8 cellular contexts compared by ENCODE assay signal in the genomic region with DNA sequence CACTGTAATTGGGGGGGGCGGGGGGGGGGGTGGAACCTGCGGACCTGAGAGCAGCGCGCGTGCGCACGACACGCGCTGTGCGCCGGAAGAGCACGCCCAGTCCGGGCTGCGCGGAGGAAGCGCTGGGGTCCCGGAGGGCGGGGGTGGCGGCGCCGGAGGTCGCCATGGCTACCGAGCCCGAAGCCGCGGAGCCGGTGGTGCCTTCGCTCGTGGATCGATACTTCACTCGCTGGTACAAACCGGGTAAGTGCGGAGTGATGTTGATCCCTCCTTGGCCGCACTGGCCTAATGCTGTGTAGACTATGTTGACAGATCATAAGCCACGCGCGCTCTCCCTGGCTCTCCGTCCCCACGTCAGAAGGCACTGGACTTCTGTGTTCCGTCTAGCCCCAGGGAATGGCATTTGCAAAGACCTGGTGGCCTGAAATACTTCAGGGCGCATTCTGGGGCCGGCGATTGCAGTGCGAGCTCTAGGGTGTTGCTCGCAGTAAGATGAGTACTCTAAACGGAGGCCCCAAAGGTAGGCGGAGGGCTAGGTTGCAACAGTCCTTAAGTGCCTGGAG. TPM values are rescaled to one million over a fixed set of nuclear protein-coding genes. Genes with fewer than 3 reads are reported as not detected.
DNase-seq lines count a peak whose midpoint lies in the region; ATAC-seq and TF ChIP-seq lines count a peak whose summit lies in the region.

A gene with protein sequence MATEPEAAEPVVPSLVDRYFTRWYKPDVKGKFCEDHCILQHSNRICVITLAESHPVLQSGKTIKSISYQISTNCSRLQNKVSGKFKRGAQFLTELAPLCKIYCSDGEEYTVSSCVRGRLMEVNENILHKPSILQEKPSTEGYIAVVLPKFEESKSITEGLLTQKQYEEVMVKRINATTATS (plus strand): TSS at position 78 of the 563 bp plus-strand sequence. CDS start 87 bp downstream, at position 165.

- H3K9me3 Mint-ChIP-seq in activated CD4-positive, alpha-beta T cell treated with anti-CD3 and anti-CD28 coated beads, Interleukin-2, amount 10 ng/mL, durations not matched to agents 24 days and 14 days = no peaks in the 10 kb centered on the region

- H3K36me3 ChIP-seq in right lobe of liver = peaks cover 0 to 13% (median 0%) of the 10 kb centered on the region in 4 donors

- H3K4me3 Mint-ChIP-seq in activated CD4-positive, alpha-beta T cell treated with anti-CD3 and anti-CD28 coated beads, Interleukin-2, amount 10 ng/mL, durations not matched to agents 24 days and 14 days = peak within 1 kb of the TSS; percentile 97

- under 1% methylated on average over 13 of the region's 47 CpGs for WGBS in right lobe of liver (ENCODE audit: insufficient coverage, low coverage, low lambda C conversion rate, missing lambda C conversion rate)

- no peaks in the 10 kb centered on the region for H3K27me3 ChIP-seq in dorsolateral prefrontal cortex
- no peaks in the 10 kb centered on the region for H3K27me3 ChIP-seq in right lobe of liver

- peaks cover 17% of the 10 kb centered on the region for H3K36me3 Mint-ChIP-seq in activated CD4-positive, alpha-beta T cell treated with anti-CD3 and anti-CD28 coated beads, Interleukin-2, amount 10 ng/mL, durations not matched to agents 24 days and 14 days (ENCODE audit: low read depth)

- intact Hi-C loops in activated CD4-positive, alpha-beta T cell treated with anti-CD3 and anti-CD28 coated beads, Interleukin-2, amount 10 ng/mL, durations not matched to agents 24 days and 14 days (cut with micrococcal nuclease) = loop anchor here (1.0 to 10.0 kb wide), 6 partner anchors 48 to 1320 kb away; a partner anchor contains a TSS
- intact Hi-C loops in dorsolateral prefrontal cortex (cut with DNase I) = loop anchor here (5.0 to 10.0 kb wide), 3 partner anchors 150 to 190 kb away; no protein-coding TSS in a partner anchor
- intact Hi-C loops in right lobe of liver (cut with DNase I) = no loop called here

- H3K4me1 Mint-ChIP-seq in activated CD4-positive, alpha-beta T cell treated with anti-CD3 and anti-CD28 coated beads, Interleukin-2, amount 10 ng/mL, durations not matched to agents 24 days and 14 days = peaks cover 26% of the 10 kb centered on the region

- peak; percentile 80 for ATAC-seq in GM19035 (IDR thresholded peaks at IDR 0.05; ENCODE audit: unreplicated experiment)
- ATAC-seq in HG03342 (IDR thresholded peaks at IDR 0.05; ENCODE audit: unreplicated experiment) = peak; percentile 78
- peak; percentile 89 to 94 (median 92) for ATAC-seq in right lobe of liver

- no peaks in the 10 kb centered on the region for H3K9me3 ChIP-seq in right lobe of liver

- H3K27me3 Mint-ChIP-seq in activated CD4-positive, alpha-beta T cell treated with anti-CD3 and anti-CD28 coated beads, Interleukin-2, amount 10 ng/mL, durations not matched to agents 24 days and 14 days = no peaks in the 10 kb centered on the region

- peak within 1 kb of the TSS; percentile 76 to 100 (median 94) for H3K4me3 ChIP-seq in dorsolateral prefrontal cortex
- peak within 1 kb of the TSS; percentile 84 to 95 (median 94) for H3K4me3 ChIP-seq in right lobe of liver

- TF ChIP-seq CTCF in dorsolateral prefrontal cortex (IDR thresholded peaks at IDR 0.05 in 54 of 56, conservative IDR thresholded peaks at IDR 0.05 in 2 of 56; ENCODE audit: low read depth in 1 of 56, partially characterized antibody in 56 of 56) = peak in 1 of 56 donors; percentile 3
- no peak for TF ChIP-seq CTCF in right lobe of liver (IDR thresholded peaks at IDR 0.05)

- TF ChIP-seq POLR2A in right lobe of liver (IDR thresholded peaks at IDR 0.05) = no peak

- peaks cover 0 to 18% (median 5%) of the 10 kb centered on the region in 4 donors for H3K4me1 ChIP-seq in right lobe of liver

- H3K27ac ChIP-seq in dorsolateral prefrontal cortex (peak within 1 kb of the TSS; percentile 76 to 97 (median 93)), right lobe of liver (peak within 1 kb of the TSS; percentile 82 to 91 (median 82))

- peak within 1 kb of the TSS; percentile 99 for H3K27ac Mint-ChIP-seq in activated CD4-positive, alpha-beta T cell treated with anti-CD3 and anti-CD28 coated beads, Interleukin-2, amount 10 ng/mL, durations not matched to agents 24 days and 14 days

- peak; percentile 72 to 80 for DNase-seq in AML-193 (lab: John Stamatoyannopoulos, UW)
- DNase-seq in NCI-H460 (ENCODE audit: extremely low read depth, low read depth) = peak; percentile 74
- peak; percentile 94 for DNase-seq in activated CD4-positive, alpha-beta T cell treated with anti-CD3 and anti-CD28 coated beads, Interleukin-2, amount 10 ng/mL, durations not matched to agents 24 days and 14 days
- DNase-seq in dorsolateral prefrontal cortex = peak; percentile 63 to 86 (median 76)
- DNase-seq in right lobe of liver = peak; percentile 83 to 89 (median 87)
- DNase-seq in stimulated activated CD4-positive, alpha-beta T cell treated with anti-CD3 and anti-CD28 coated beads, Interleukin-4, amount 100 ng/mL, for 24 hours = peak; percentile 75

RNA-seq across cellular contexts. Expression of the gene that starts here (rescaled TPM):
- total RNA-seq in NCI-H460 (2014; rRNA removed; shearing (Covaris generic)) = 18.0 and 23.3 TPM in 2 replicates
- polyA plus RNA-seq in NCI-H460 (2014; cell fraction: nucleus; rRNA removed) = 20.8 and 27.4 TPM in 2 replicates
- 14.2 and 15.9 TPM in 2 replicates for total RNA-seq in activated CD4-positive, alpha-beta T cell treated with anti-CD3 and anti-CD28 coated beads, Interleukin-2, amount 10 ng/mL, durations not matched to agents 24 days and 14 days
- 10 to 100 TPM; 10.8 to 30.8 (median 19.6) TPM for total RNA-seq in dorsolateral prefrontal cortex
- 1 to 10 TPM; 5.2 to 8.3 (median 6.8) TPM for total RNA-seq in right lobe of liver

Comparison
In these comparisons a context has a peak if more than half of its experiments do, and no peak if none do; other contexts are left out.
1. Peak in every context shown above with its lines: DNase-seq, ATAC-seq, H3K4me3 ChIP-seq and H3K27ac ChIP-seq.
2. intact Hi-C loops: an anchor here in activated CD4-positive, alpha-beta T cell treated with anti-CD3 and anti-CD28 coated beads, Interleukin-2, amount 10 ng/mL, durations not matched to agents 24 days and 14 days (1.0 to 10.0 kb wide) and dorsolateral prefrontal cortex (5.0 to 10.0 kb wide); none called in right lobe of liver.